10 cellular contexts compared by ENCODE assay signal in genomic region chr20:41174373-41174772, GRCh38. TPM values are rescaled to one million over a fixed set of nuclear protein-coding genes. Genes with fewer than 3 reads are reported as not detected.
DNase-seq lines count a peak whose midpoint lies in the region; ATAC-seq and TF ChIP-seq lines count a peak whose summit lies in the region.
"Had no signal": no experiment of that assay in that cellular context is flagged by ENCODE, and none has a peak within 500 bp of the region (broad histone marks: within the 10 kb centered on the region; RNA-seq: fewer than 3 reads in every experiment).

No MANE protein-coding gene starts in this region.

- H3K4me1 Mint-ChIP-seq in activated naive CD4-positive, alpha-beta T cell treated with anti-CD3 and anti-CD28 coated beads, Interleukin-2, amount 10 ng/mL, durations not matched to agents 7 days and 5 days = peaks cover 22% of the 10 kb centered on the region
- peaks cover 28% of the 10 kb centered on the region for H3K4me1 Mint-ChIP-seq in activated naive CD8-positive, alpha-beta T cell treated with anti-CD3 and anti-CD28 coated beads, Interleukin-2, amount 10 ng/mL, durations not matched to agents 7 days and 5 days

- H3K36me3 Mint-ChIP-seq in activated naive CD4-positive, alpha-beta T cell treated with anti-CD3 and anti-CD28 coated beads, Interleukin-2, amount 10 ng/mL, durations not matched to agents 7 days and 5 days = peaks cover 83% of the 10 kb centered on the region
- peaks cover 33% of the 10 kb centered on the region for H3K36me3 Mint-ChIP-seq in activated naive CD8-positive, alpha-beta T cell treated with anti-CD3 and anti-CD28 coated beads, Interleukin-2, amount 10 ng/mL, durations not matched to agents 7 days and 5 days

- no peaks in the 10 kb centered on the region for H3K27me3 Mint-ChIP-seq in activated naive CD4-positive, alpha-beta T cell treated with anti-CD3 and anti-CD28 coated beads, Interleukin-2, amount 10 ng/mL, durations not matched to agents 7 days and 5 days
- H3K27me3 Mint-ChIP-seq in activated naive CD8-positive, alpha-beta T cell treated with anti-CD3 and anti-CD28 coated beads, Interleukin-2, amount 10 ng/mL, durations not matched to agents 7 days and 5 days = no peaks in the 10 kb centered on the region

- CTCF ChIA-PET in activated naive CD4-positive, alpha-beta T cell treated with anti-CD3 and anti-CD28 coated beads, Interleukin-2, amount 10 ng/mL, durations not matched to agents 7 days and 5 days (lab: Charles Lee) = interaction anchor here (0.9 to 2.6 kb wide), 2 partner anchors 31 to 39 kb away, joined by 3 to 9 read pairs; no protein-coding TSS in a partner anchor

- peak overlapping the region; percentile 73 to 83 for H3K27ac ChIP-seq in tibial artery

- H3K4me3 Mint-ChIP-seq in activated naive CD4-positive, alpha-beta T cell treated with anti-CD3 and anti-CD28 coated beads, Interleukin-2, amount 10 ng/mL, durations not matched to agents 7 days and 5 days = no peak overlapping the region
- H3K4me3 Mint-ChIP-seq in activated naive CD8-positive, alpha-beta T cell treated with anti-CD3 and anti-CD28 coated beads, Interleukin-2, amount 10 ng/mL, durations not matched to agents 7 days and 5 days = no peak overlapping the region

- H3K4me3 ChIP-seq in tibial artery = no peak overlapping the region

- H3K36me3 ChIP-seq in tibial artery = peaks cover 22 to 52% (median 47%) of the 10 kb centered on the region in 3 donors

- ATAC-seq in activated naive CD8-positive, alpha-beta T cell treated with anti-CD3 and anti-CD28 coated beads, Interleukin-2, amount 10 ng/mL, durations not matched to agents 7 days and 5 days (ENCODE audit: low read depth) = no peak
- ATAC-seq in HG03439 (IDR thresholded peaks at IDR 0.05; ENCODE audit: unreplicated experiment) = no peak

- DNase-seq in activated naive CD4-positive, alpha-beta T cell treated with anti-CD3 and anti-CD28 coated beads, Interleukin-2, amount 10 ng/mL, durations not matched to agents 7 days and 5 days = peak; percentile 15
- DNase-seq in activated naive CD4-positive, alpha-beta T cell (lab: John Stamatoyannopoulos, UW) = no peak
- no peak for DNase-seq in activated naive CD8-positive, alpha-beta T cell treated with anti-CD3 and anti-CD28 coated beads, Interleukin-2, amount 10 ng/mL, durations not matched to agents 7 days and 5 days
- DNase-seq in mesenteric fat pad (ENCODE audit: low spot score) (peak; percentile 37), tibial artery (peak; percentile 16 to 50), SIG-M5 (lab: John Stamatoyannopoulos, UW) (no peak), HPDE6-E6E7 (ENCODE audit: extremely low spot score) (no peak)
- DNase-seq: activated CD8-positive, alpha-beta memory T cell treated with anti-CD3 and anti-CD28 coated beads for 24 hours; stimulated activated CD4-positive, alpha-beta T cell treated with anti-CD3 and anti-CD28 coated beads, Interleukin-1b, Interleukin-23, amount 100 ng/mL, for 48 hours had no signal

- H3K27me3 ChIP-seq in tibial artery = no peaks in the 10 kb centered on the region

- H3K4me1 ChIP-seq in tibial artery = peaks cover 0 to 75% (median 73%) of the 10 kb centered on the region in 4 donors

- no peak for TF ChIP-seq CTCF in tibial artery (IDR thresholded peaks at IDR 0.05)

- no peaks in the 10 kb centered on the region for H3K9me3 Mint-ChIP-seq in activated naive CD4-positive, alpha-beta T cell treated with anti-CD3 and anti-CD28 coated beads, Interleukin-2, amount 10 ng/mL, durations not matched to agents 7 days and 5 days
- H3K9me3 Mint-ChIP-seq in activated naive CD8-positive, alpha-beta T cell treated with anti-CD3 and anti-CD28 coated beads, Interleukin-2, amount 10 ng/mL, durations not matched to agents 7 days and 5 days = no peaks in the 10 kb centered on the region

- intact Hi-C loops in tibial artery (cut with DNase I; ENCODE audit: low total_unique reads) = no loop called here

- POLR2A ChIA-PET in activated naive CD8-positive, alpha-beta T cell treated with anti-CD3 and anti-CD28 coated beads, Interleukin-2, amount 10 ng/mL, durations not matched to agents 7 days and 5 days (lab: Charles Lee) = no interaction called here

- H3K9me3 ChIP-seq in tibial artery = no peaks in the 10 kb centered on the region

- H3K27ac Mint-ChIP-seq in activated naive CD4-positive, alpha-beta T cell treated with anti-CD3 and anti-CD28 coated beads, Interleukin-2, amount 10 ng/mL, durations not matched to agents 7 days and 5 days = peak overlapping the region; percentile 79
- H3K27ac Mint-ChIP-seq in activated naive CD8-positive, alpha-beta T cell treated with anti-CD3 and anti-CD28 coated beads, Interleukin-2, amount 10 ng/mL, durations not matched to agents 7 days and 5 days = peak overlapping the region; percentile 40

RNA-seq across cellular contexts. Expression of gene PLCG1, which starts 37.0 kb away (rescaled TPM):
- total RNA-seq in activated naive CD8-positive, alpha-beta T cell treated with anti-CD3 and anti-CD28 coated beads, Interleukin-2, amount 10 ng/mL, durations not matched to agents 7 days and 5 days = 100 to 1,000 TPM; 419 to 425 TPM
- total RNA-seq in mesenteric fat pad = 76.1 TPM

Comparison
In these comparisons a context has a peak if more than half of its experiments do, and no peak if none do; other contexts are left out.
1. DNase-seq: peak in activated naive CD4-positive, alpha-beta T cell treated with anti-CD3 and anti-CD28 coated beads, Interleukin-2, amount 10 ng/mL, durations not matched to agents 7 days and 5 days (single experiment), mesenteric fat pad (single experiment) and tibial artery (2 of 2); none in activated naive CD4-positive, alpha-beta T cell (0 of 4), activated naive CD8-positive, alpha-beta T cell treated with anti-CD3 and anti-CD28 coated beads, Interleukin-2, amount 10 ng/mL, durations not matched to agents 7 days and 5 days (single experiment), SIG-M5 (single experiment) and HPDE6-E6E7 (single experiment).